ENCODE assay signal across 8 cellular contexts in genomic region chr6:90284236-90284744, GRCh38. TPM values are rescaled to one million over a fixed set of nuclear protein-coding genes. Genes with fewer than 3 reads are reported as not detected.
DNase-seq lines count a peak whose midpoint lies in the region; ATAC-seq and TF ChIP-seq lines count a peak whose summit lies in the region.

No MANE protein-coding gene starts in this region.

- H3K27ac Mint-ChIP-seq in CD8-positive, alpha-beta memory T cell, result peak overlapping the region; percentile 48 to 95 (median 86)
- H3K27ac Mint-ChIP-seq in activated CD4-positive, alpha-beta T cell treated with anti-CD3 and anti-CD28 coated beads, Interleukin-2, amount 10 ng/mL, durations not matched to agents 7 days and 5 days, result peak overlapping the region; percentile 92

- H2AFZ ChIP-seq in neural cell (ENCODE audit: low read depth, low read length), result no peak overlapping the region

- peaks cover 3 to 7% (median 6%) of the 10 kb centered on the region in 5 donors for H3K9me3 Mint-ChIP-seq in CD8-positive, alpha-beta memory T cell
- peaks cover 7% of the 10 kb centered on the region for H3K9me3 Mint-ChIP-seq in activated CD4-positive, alpha-beta T cell treated with anti-CD3 and anti-CD28 coated beads, Interleukin-2, amount 10 ng/mL, durations not matched to agents 7 days and 5 days

- DNase-seq in CD8-positive, alpha-beta memory T cell, result peak in 3 of 5 donors; percentile 2 to 47 (median 27)
- DNase-seq in HT1080 (ENCODE audit: low read depth) (peak; percentile 93), NCI-H2081 treated with DMSO at 0.1 percent for 48 hours (lab: John Stamatoyannopoulos, UW) (no peak), HuH-7.5 (ENCODE audit: low spot score) (no peak)
- peak; percentile 57 for DNase-seq in activated CD4-positive, alpha-beta T cell treated with anti-CD3 and anti-CD28 coated beads, Interleukin-2, amount 10 ng/mL, durations not matched to agents 7 days and 5 days

- no peak overlapping the region for H3K4me2 ChIP-seq in neural cell (ENCODE audit: low read length)

- no peaks in the 10 kb centered on the region for H4K20me1 ChIP-seq in neural cell (ENCODE audit: insufficient read depth)

- H3K4me3 ChIP-seq in CD8-positive, alpha-beta memory T cell (ENCODE audit: low read length), result peak overlapping the region; percentile 59
- peak overlapping the region; percentile 36 for H3K4me3 ChIP-seq in neural cell (ENCODE audit: low read length)

- H3K9me3 ChIP-seq in CD8-positive, alpha-beta memory T cell (ENCODE audit: low read length), result no peaks in the 10 kb centered on the region
- H3K9me3 ChIP-seq in neural cell (ENCODE audit: low read length), result no peaks in the 10 kb centered on the region

- peaks cover 0 to 2% (median 0%) of the 10 kb centered on the region in 3 donors for H3K36me3 Mint-ChIP-seq in CD8-positive, alpha-beta memory T cell
- H3K36me3 Mint-ChIP-seq in activated CD4-positive, alpha-beta T cell treated with anti-CD3 and anti-CD28 coated beads, Interleukin-2, amount 10 ng/mL, durations not matched to agents 7 days and 5 days (ENCODE audit: low read depth), result peaks cover 47% of the 10 kb centered on the region

- H3K4me1 Mint-ChIP-seq in CD8-positive, alpha-beta memory T cell, result peaks cover 49 to 77% (median 71%) of the 10 kb centered on the region in 3 donors
- H3K4me1 Mint-ChIP-seq in activated CD4-positive, alpha-beta T cell treated with anti-CD3 and anti-CD28 coated beads, Interleukin-2, amount 10 ng/mL, durations not matched to agents 7 days and 5 days, result peaks cover 85% of the 10 kb centered on the region

- peak overlapping the region; percentile 78 to 91 (median 89) for H3K4me3 Mint-ChIP-seq in CD8-positive, alpha-beta memory T cell
- peak overlapping the region; percentile 71 for H3K4me3 Mint-ChIP-seq in activated CD4-positive, alpha-beta T cell treated with anti-CD3 and anti-CD28 coated beads, Interleukin-2, amount 10 ng/mL, durations not matched to agents 7 days and 5 days

- no peaks in the 10 kb centered on the region for H3K36me3 ChIP-seq in CD8-positive, alpha-beta memory T cell (ENCODE audit: insufficient read depth, low read length)
- peaks cover 7% of the 10 kb centered on the region for H3K36me3 ChIP-seq in neural cell (ENCODE audit: insufficient read depth, low read length)

- H3K9me2 ChIP-seq in neural cell (ENCODE audit: insufficient read depth, low read length), result no peaks in the 10 kb centered on the region

- TF ChIP-seq CTCF in neural cell (IDR thresholded peaks at IDR 0.05; ENCODE audit: poor library complexity, severe bottlenecking), result no peak

- peaks cover 64% of the 10 kb centered on the region for H3K4me1 ChIP-seq in CD8-positive, alpha-beta memory T cell (ENCODE audit: insufficient read depth, low read length)

- H3F3A ChIP-seq in neural cell (ENCODE audit: insufficient read depth, low read length, poor library complexity, severe bottlenecking), result no peaks in the 10 kb centered on the region

- TF ChIP-seq EP300 in neural cell (conservative IDR thresholded peaks at IDR 0.05; ENCODE audit: poor library complexity, severe bottlenecking), result no peak

- peaks cover 0 to 1% of the 10 kb centered on the region in 2 donors for H3K27me3 Mint-ChIP-seq in CD8-positive, alpha-beta memory T cell
- H3K27me3 Mint-ChIP-seq in activated CD4-positive, alpha-beta T cell treated with anti-CD3 and anti-CD28 coated beads, Interleukin-2, amount 10 ng/mL, durations not matched to agents 7 days and 5 days, result no peaks in the 10 kb centered on the region

- no peaks in the 10 kb centered on the region for H3K27me3 ChIP-seq in CD8-positive, alpha-beta memory T cell (ENCODE audit: insufficient read depth, low read length, poor library complexity, severe bottlenecking)
- H3K27me3 ChIP-seq in neural cell (ENCODE audit: insufficient read depth, low read depth, low read length), result no peaks in the 10 kb centered on the region

- POLR2A ChIA-PET in CD8-positive, alpha-beta memory T cell (lab: Charles Lee), result interaction anchor here (0.6 to 2.5 kb wide), 4 partner anchors 10 to 135 kb away, joined by 3 to 30 read pairs (median 9); partner anchors contain the start of gene BACH2
- POLR2A ChIA-PET in activated CD4-positive, alpha-beta T cell treated with anti-CD3 and anti-CD28 coated beads, Interleukin-2, amount 10 ng/mL, durations not matched to agents 7 days and 5 days (lab: Charles Lee), result interaction anchor here (0.6 to 1.0 kb wide), 4 partner anchors 66 to 455 kb away, joined by 3 to 6 read pairs (median 4); partner anchors contain the start of gene CASP8AP2

- CTCF ChIA-PET in CD8-positive, alpha-beta memory T cell (lab: Charles Lee), result interaction anchor here (1.1 to 3.7 kb wide), 9 partner anchors 10 to 197 kb away, joined by 3 to 17 read pairs (median 4); no protein-coding TSS in a partner anchor
- CTCF ChIA-PET in activated CD4-positive, alpha-beta T cell treated with anti-CD3 and anti-CD28 coated beads, Interleukin-2, amount 10 ng/mL, durations not matched to agents 7 days and 5 days (lab: Charles Lee), result interaction anchor here (0.7 to 5.7 kb wide), 10 partner anchors 10 to 328 kb away, joined by 3 to 68 read pairs (median 5); no protein-coding TSS in a partner anchor

- peaks cover 95% of the 10 kb centered on the region for H3K79me2 ChIP-seq in neural cell (replicated peaks; ENCODE audit: insufficient read depth, low read length)

- ATAC-seq in GM21515 (IDR thresholded peaks at IDR 0.05; ENCODE audit: unreplicated experiment) (peak; percentile 21), esophagus mucosa (peak; percentile 73)

- H3K9ac ChIP-seq in neural cell (ENCODE audit: low read length), result peak overlapping the region; percentile 39

- TF ChIP-seq RAD21 in neural cell (conservative IDR thresholded peaks at IDR 0.05), result no peak

- H3K27ac ChIP-seq in CD8-positive, alpha-beta memory T cell (ENCODE audit: low read depth, low read length), result peak overlapping the region; percentile 35
- H3K27ac ChIP-seq in neural cell (ENCODE audit: low read length), result peak overlapping the region; percentile 14

TF ChIP-seq in neural cell, 6 proteins besides CTCF, POLR2A, EP300 and RAD21:
- TF ChIP-seq MXI1 (conservative IDR thresholded peaks at IDR 0.05; ENCODE audit: poor library complexity, severe bottlenecking) (no peak), POLR2AphosphoS5 (IDR thresholded peaks at IDR 0.05) (no peak), REST (IDR thresholded peaks at IDR 0.05; ENCODE audit: borderline replicate concordance) (no peak), SMC3 (conservative IDR thresholded peaks at IDR 0.05; ENCODE audit: poor library complexity) (no peak), EZH2 (IDR thresholded peaks at IDR 0.05; ENCODE audit: borderline replicate concordance, insufficient read depth, low read length, poor library complexity, severe bottlenecking) (no peak), TAF1 (IDR thresholded peaks at IDR 0.05; ENCODE audit: low read depth) (no peak)

RNA-seq across cellular contexts. Expression of gene BACH2, which starts 12.4 kb away (rescaled TPM):
- total RNA-seq in CD8-positive, alpha-beta memory T cell, result 10 to 100 TPM; 39.9 to 41.8 TPM
- polyA plus RNA-seq in CD8-positive, alpha-beta memory T cell, result 7.4 TPM
- total RNA-seq in HT1080 (2014; rRNA removed; shearing (Covaris generic)), result 0.30 and 0.87 TPM in 2 replicates
- polyA plus RNA-seq in HT1080 (2015; cell fraction: cytosol; rRNA removed), result 0.14 and 0.17 TPM in 2 replicates
- 0.15 and 0.59 TPM in 2 replicates for polyA plus RNA-seq in HT1080 (2015; cell fraction: nucleus; rRNA removed)
- 10 to 100 TPM; 59.4 to 61.6 TPM for total RNA-seq in activated CD4-positive, alpha-beta T cell treated with anti-CD3 and anti-CD28 coated beads, Interleukin-2, amount 10 ng/mL, durations not matched to agents 7 days and 5 days
- total RNA-seq in esophagus mucosa, result 0.76 TPM
- 45.5 and 52.7 TPM in 2 replicates for polyA plus RNA-seq in neural cell
- 144 and 154 TPM in 2 replicates for polyA minus RNA-seq in neural cell

Comparison
In these comparisons a context has a peak if more than half of its experiments do, and no peak if none do; other contexts are left out.
1. DNase-seq: peak in CD8-positive, alpha-beta memory T cell (3 of 5), HT1080 (single experiment) and activated CD4-positive, alpha-beta T cell treated with anti-CD3 and anti-CD28 coated beads, Interleukin-2, amount 10 ng/mL, durations not matched to agents 7 days and 5 days (single experiment); none in NCI-H2081 treated with DMSO at 0.1 percent for 48 hours (single experiment) and HuH-7.5 (single experiment).
2. RNA of gene BACH2, which starts 12.4 kb away (total RNA-seq): 59.4 to 61.6 TPM in activated CD4-positive, alpha-beta T cell treated with anti-CD3 and anti-CD28 coated beads, Interleukin-2, amount 10 ng/mL, durations not matched to agents 7 days and 5 days and 39.9 to 41.8 TPM in CD8-positive, alpha-beta memory T cell; 0.30 to 0.87 TPM in HT1080 and 0.76 TPM in esophagus mucosa (single experiment); every median in the first group is over 10 times any median in the second.